In genomic region chr10:3740157-3740871, GRCh38 we compare ENCODE assay signal across 1 cellular context.
TF ChIP-seq lines count a peak whose summit lies in the region.

No MANE protein-coding gene starts in this region.

TF ChIP-seq in HepG2, 621 proteins besides CTCF, POLR2A, EP300 and RAD21 (continued from another document and continues in another):
- no peak for TF ChIP-seq ZNF292 (CRISPR knock-in tag; IDR thresholded peaks at IDR 0.05; ENCODE audit: borderline replicate concordance, low read depth)
- TF ChIP-seq GFI1 (CRISPR knock-in tag; IDR thresholded peaks at IDR 0.05; ENCODE audit: borderline replicate concordance) = no peak
- TF ChIP-seq SOX5 (CRISPR knock-in tag; IDR thresholded peaks at IDR 0.05; ENCODE audit: borderline replicate concordance) = peak; percentile 88
- TF ChIP-seq XRCC5 (optimal IDR thresholded peaks at IDR 0.05; ENCODE audit: low read length) = peak; percentile 14
- TF ChIP-seq ZNF552 (CRISPR knock-in tag; IDR thresholded peaks at IDR 0.05; ENCODE audit: borderline replicate concordance) = no peak
- TF ChIP-seq SRF (IDR thresholded peaks at IDR 0.05; ENCODE audit: low read depth, low read length) = no peak
- no peak for TF ChIP-seq HNRNPLL (IDR thresholded peaks at IDR 0.05; ENCODE audit: low read depth, low read length, poor library complexity, severe bottlenecking)
- TF ChIP-seq ZNF652 (CRISPR knock-in tag; IDR thresholded peaks at IDR 0.05; ENCODE audit: borderline replicate concordance, low read depth) = no peak
- TF ChIP-seq KLF12 (CRISPR knock-in tag; IDR thresholded peaks at IDR 0.05; ENCODE audit: borderline replicate concordance) = no peak
- no peak for TF ChIP-seq ZNF431 (CRISPR knock-in tag; IDR thresholded peaks at IDR 0.05; ENCODE audit: borderline replicate concordance, low read depth)
- TF ChIP-seq BCL6 (CRISPR knock-in tag; IDR thresholded peaks at IDR 0.05) = peak; percentile 74
- no peak for TF ChIP-seq RFX1 (IDR thresholded peaks at IDR 0.05)
- no peak for TF ChIP-seq KDM5A (IDR thresholded peaks at IDR 0.05; ENCODE audit: borderline replicate concordance, low read length)
- no peak for TF ChIP-seq EHMT2 (IDR thresholded peaks at IDR 0.05; ENCODE audit: borderline replicate concordance, low read depth, low read length)
- TF ChIP-seq, protein P1, sequence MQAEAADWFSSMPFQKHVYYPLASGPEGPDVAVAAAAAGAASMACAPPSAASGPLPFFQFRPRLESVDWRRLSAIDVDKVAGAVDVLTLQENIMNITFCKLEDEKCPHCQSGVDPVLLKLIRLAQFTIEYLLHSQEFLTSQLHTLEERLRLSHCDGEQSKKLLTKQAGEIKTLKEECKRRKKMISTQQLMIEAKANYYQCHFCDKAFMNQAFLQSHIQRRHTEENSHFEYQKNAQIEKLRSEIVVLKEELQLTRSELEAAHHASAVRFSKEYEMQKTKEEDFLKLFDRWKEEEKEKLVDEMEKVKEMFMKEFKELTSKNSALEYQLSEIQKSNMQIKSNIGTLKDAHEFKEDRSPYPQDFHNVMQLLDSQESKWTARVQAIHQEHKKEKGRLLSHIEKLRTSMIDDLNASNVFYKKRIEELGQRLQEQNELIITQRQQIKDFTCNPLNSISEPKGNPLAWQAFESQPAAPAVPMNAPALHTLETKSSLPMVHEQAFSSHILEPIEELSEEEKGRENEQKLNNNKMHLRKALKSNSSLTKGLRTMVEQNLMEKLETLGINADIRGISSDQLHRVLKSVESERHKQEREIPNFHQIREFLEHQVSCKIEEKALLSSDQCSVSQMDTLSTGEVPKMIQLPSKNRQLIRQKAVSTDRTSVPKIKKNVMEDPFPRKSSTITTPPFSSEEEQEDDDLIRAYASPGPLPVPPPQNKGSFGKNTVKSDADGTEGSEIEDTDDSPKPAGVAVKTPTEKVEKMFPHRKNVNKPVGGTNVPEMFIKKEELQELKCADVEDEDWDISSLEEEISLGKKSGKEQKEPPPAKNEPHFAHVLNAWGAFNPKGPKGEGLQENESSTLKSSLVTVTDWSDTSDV (CRISPR knock-in tag; IDR thresholded peaks at IDR 0.05) = no peak
- TF ChIP-seq KLF6 (CRISPR knock-in tag; IDR thresholded peaks at IDR 0.05) = 0 out of 2 replicates have a peak, but pooled peaks have one; percentile 49
- no peak for TF ChIP-seq KDM5B (CRISPR knock-in tag; IDR thresholded peaks at IDR 0.05; ENCODE audit: borderline replicate concordance)
- TF ChIP-seq, protein P2, sequence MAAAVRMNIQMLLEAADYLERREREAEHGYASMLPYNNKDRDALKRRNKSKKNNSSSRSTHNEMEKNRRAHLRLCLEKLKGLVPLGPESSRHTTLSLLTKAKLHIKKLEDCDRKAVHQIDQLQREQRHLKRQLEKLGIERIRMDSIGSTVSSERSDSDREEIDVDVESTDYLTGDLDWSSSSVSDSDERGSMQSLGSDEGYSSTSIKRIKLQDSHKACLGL (CRISPR knock-in tag; IDR thresholded peaks at IDR 0.05) = no peak
- TF ChIP-seq FOXC1 (CRISPR knock-in tag; IDR thresholded peaks at IDR 0.05; ENCODE audit: borderline replicate concordance) = no peak
- TF ChIP-seq EED (CRISPR knock-in tag; IDR thresholded peaks at IDR 0.05) = no peak
- peak; percentile 89 for TF ChIP-seq GATAD2A (CRISPR knock-in tag; IDR thresholded peaks at IDR 0.05)
- TF ChIP-seq HOXA7 (CRISPR knock-in tag; IDR thresholded peaks at IDR 0.05) = no peak
- TF ChIP-seq ELF3 (CRISPR knock-in tag; IDR thresholded peaks at IDR 0.05) = peak; percentile 53
- TF ChIP-seq YEATS2 (CRISPR knock-in tag; IDR thresholded peaks at IDR 0.05; ENCODE audit: borderline replicate concordance) = no peak
- TF ChIP-seq YEATS4 (CRISPR knock-in tag; IDR thresholded peaks at IDR 0.05; ENCODE audit: borderline replicate concordance) = no peak
- 0 out of 2 replicates have a peak, but pooled peaks have one; percentile 47 for TF ChIP-seq NFE2 (CRISPR knock-in tag; IDR thresholded peaks at IDR 0.05)
- TF ChIP-seq RCOR2 (CRISPR knock-in tag; IDR thresholded peaks at IDR 0.05) = peak; percentile 82; the same call in 1 of the 2 replicates
- TF ChIP-seq BRD4 (CRISPR knock-in tag; IDR thresholded peaks at IDR 0.05) = 0 out of 2 replicates have a peak, but pooled peaks have one; percentile 22
- TF ChIP-seq GLI4 (CRISPR knock-in tag; IDR thresholded peaks at IDR 0.05; ENCODE audit: borderline replicate concordance) = no peak
- TF ChIP-seq MXI1 (IDR thresholded peaks at IDR 0.05; ENCODE audit: borderline replicate concordance, low read depth, low read length) = peak; percentile 18; the same call in 1 of the 3 replicates
- no peak for TF ChIP-seq MLLT10 (CRISPR knock-in tag; IDR thresholded peaks at IDR 0.05)
- TF ChIP-seq, protein P3, sequence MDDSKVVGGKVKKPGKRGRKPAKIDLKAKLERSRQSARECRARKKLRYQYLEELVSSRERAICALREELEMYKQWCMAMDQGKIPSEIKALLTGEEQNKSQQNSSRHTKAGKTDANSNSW (CRISPR knock-in tag; IDR thresholded peaks at IDR 0.05; ENCODE audit: borderline replicate concordance) = no peak
- peak; percentile 59; the same call in 1 of the 2 replicates for TF ChIP-seq HNF4G (IDR thresholded peaks at IDR 0.05; ENCODE audit: borderline replicate concordance, low read depth, low read length)
- no peak for TF ChIP-seq HNF4G (CRISPR knock-in tag; IDR thresholded peaks at IDR 0.05; ENCODE audit: borderline replicate concordance, low read depth)
- TF ChIP-seq PAXIP1 (CRISPR knock-in tag; conservative IDR thresholded peaks at IDR 0.05) = peak; percentile 84
- peak; percentile 82 for TF ChIP-seq CREM (IDR thresholded peaks at IDR 0.05)
- no peak for TF ChIP-seq CREM (CRISPR knock-in tag; IDR thresholded peaks at IDR 0.05)
- no peak for TF ChIP-seq ZFY (CRISPR knock-in tag; IDR thresholded peaks at IDR 0.05)
- no peak for TF ChIP-seq MNT (IDR thresholded peaks at IDR 0.05)
- no peak for TF ChIP-seq FOXK2 (IDR thresholded peaks at IDR 0.05)
- no peak for TF ChIP-seq NFYB (CRISPR knock-in tag; IDR thresholded peaks at IDR 0.05)
- 0 out of 2 replicates have a peak, but pooled peaks have one; percentile 43 for TF ChIP-seq KDM6A (CRISPR knock-in tag; IDR thresholded peaks at IDR 0.05; ENCODE audit: low read depth)
- no peak for TF ChIP-seq ZKSCAN1 (IDR thresholded peaks at IDR 0.05; ENCODE audit: low read length)
- TF ChIP-seq ZNF691 (CRISPR knock-in tag; IDR thresholded peaks at IDR 0.05; ENCODE audit: borderline replicate concordance, low read depth) = no peak
- TF ChIP-seq HNRNPK (IDR thresholded peaks at IDR 0.05; ENCODE audit: low read depth, low read length, poor library complexity, severe bottlenecking) = no peak
- TF ChIP-seq ZMAT3 (CRISPR knock-in tag; conservative IDR thresholded peaks at IDR 0.05) = peak; percentile 40; the same call in 1 of the 2 replicates
- no peak for TF ChIP-seq ZBTB1 (CRISPR knock-in tag; IDR thresholded peaks at IDR 0.05; ENCODE audit: borderline replicate concordance)
- TF ChIP-seq, protein P4, sequence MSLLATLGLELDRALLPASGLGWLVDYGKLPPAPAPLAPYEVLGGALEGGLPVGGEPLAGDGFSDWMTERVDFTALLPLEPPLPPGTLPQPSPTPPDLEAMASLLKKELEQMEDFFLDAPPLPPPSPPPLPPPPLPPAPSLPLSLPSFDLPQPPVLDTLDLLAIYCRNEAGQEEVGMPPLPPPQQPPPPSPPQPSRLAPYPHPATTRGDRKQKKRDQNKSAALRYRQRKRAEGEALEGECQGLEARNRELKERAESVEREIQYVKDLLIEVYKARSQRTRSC (CRISPR knock-in tag; IDR thresholded peaks at IDR 0.05; ENCODE audit: low read depth) = no peak
- TF ChIP-seq ZNF792 (CRISPR knock-in tag; IDR thresholded peaks at IDR 0.05) = peak; percentile 62
- peak; percentile 41; the same call in 1 of the 2 replicates for TF ChIP-seq MAFF (IDR thresholded peaks at IDR 0.05; ENCODE audit: low read depth, low read length)
- no peak; the same call in 1 of the 2 replicates for TF ChIP-seq CBFB (CRISPR knock-in tag; IDR thresholded peaks at IDR 0.05)
- TF ChIP-seq CEBPB (IDR thresholded peaks at IDR 0.05; ENCODE audit: borderline replicate concordance, low read depth, low read length) = peak; percentile 70; the same call in 1 of the 2 replicates
- peak; percentile 36; the same call in 1 of the 2 replicates for TF ChIP-seq RBFOX2 (IDR thresholded peaks at IDR 0.05; ENCODE audit: low read depth, low read length)
- no peak for TF ChIP-seq HCFC1 (IDR thresholded peaks at IDR 0.05; ENCODE audit: low read depth, low read length)
- peak; percentile 90 for TF ChIP-seq HDAC2 (CRISPR knock-in tag; IDR thresholded peaks at IDR 0.05)
- TF ChIP-seq, protein P5, sequence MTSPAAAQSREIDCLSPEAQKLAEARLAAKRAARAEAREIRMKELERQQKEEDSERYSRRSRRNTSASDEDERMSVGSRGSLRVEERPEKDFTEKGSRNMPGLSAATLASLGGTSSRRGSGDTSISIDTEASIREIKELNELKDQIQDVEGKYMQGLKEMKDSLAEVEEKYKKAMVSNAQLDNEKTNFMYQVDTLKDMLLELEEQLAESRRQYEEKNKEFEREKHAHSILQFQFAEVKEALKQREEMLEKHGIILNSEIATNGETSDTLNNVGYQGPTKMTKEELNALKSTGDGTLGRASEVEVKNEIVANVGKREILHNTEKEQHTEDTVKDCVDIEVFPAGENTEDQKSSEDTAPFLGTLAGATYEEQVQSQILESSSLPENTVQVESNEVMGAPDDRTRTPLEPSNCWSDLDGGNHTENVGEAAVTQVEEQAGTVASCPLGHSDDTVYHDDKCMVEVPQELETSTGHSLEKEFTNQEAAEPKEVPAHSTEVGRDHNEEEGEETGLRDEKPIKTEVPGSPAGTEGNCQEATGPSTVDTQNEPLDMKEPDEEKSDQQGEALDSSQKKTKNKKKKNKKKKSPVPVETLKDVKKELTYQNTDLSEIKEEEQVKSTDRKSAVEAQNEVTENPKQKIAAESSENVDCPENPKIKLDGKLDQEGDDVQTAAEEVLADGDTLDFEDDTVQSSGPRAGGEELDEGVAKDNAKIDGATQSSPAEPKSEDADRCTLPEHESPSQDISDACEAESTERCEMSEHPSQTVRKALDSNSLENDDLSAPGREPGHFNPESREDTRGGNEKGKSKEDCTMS (CRISPR knock-in tag; conservative IDR thresholded peaks at IDR 0.05) = no peak
- no peak for TF ChIP-seq SPEN (CRISPR knock-in tag; IDR thresholded peaks at IDR 0.05; ENCODE audit: low read depth)
- no peak for TF ChIP-seq FOXA1 (IDR thresholded peaks at IDR 0.05)
- TF ChIP-seq FOXA1 (CRISPR knock-in tag; IDR thresholded peaks at IDR 0.05) = peak; percentile 94
- no peak for TF ChIP-seq ZNF33B (CRISPR knock-in tag; IDR thresholded peaks at IDR 0.05)
- TF ChIP-seq CEBPG (CRISPR knock-in tag; IDR thresholded peaks at IDR 0.05) = peak; percentile 88
- no peak for TF ChIP-seq DMAP1 (CRISPR knock-in tag; IDR thresholded peaks at IDR 0.05)
- peak; percentile 99 for TF ChIP-seq ZSCAN29 (CRISPR knock-in tag; conservative IDR thresholded peaks at IDR 0.05)
- TF ChIP-seq MXD4 (CRISPR knock-in tag; IDR thresholded peaks at IDR 0.05) = no peak
